In genomic region chr19:12064266-12065099, GRCh38 we compare ENCODE assay signal across 1 cellular context.
TF ChIP-seq lines count a peak whose summit lies in the region.

Gene ZNF844, plus strand, starts transcription at chr19:12064731. Its CDS starts 143 bp downstream, at chr19:12064874.

TF ChIP-seq in HepG2, 621 proteins besides CTCF, POLR2A, EP300 and RAD21 (continued from another document and continues in another):
- no peak for TF ChIP-seq ZBTB49 (CRISPR knock-in tag; IDR thresholded peaks at IDR 0.05; ENCODE audit: borderline replicate concordance)
- TF ChIP-seq XBP1 (CRISPR knock-in tag; IDR thresholded peaks at IDR 0.05), result no peak
- no peak for TF ChIP-seq ZNF484 (CRISPR knock-in tag; IDR thresholded peaks at IDR 0.05; ENCODE audit: borderline replicate concordance, low read depth)
- no peak for TF ChIP-seq NR1H2 (CRISPR knock-in tag; IDR thresholded peaks at IDR 0.05; ENCODE audit: borderline replicate concordance, low read depth)
- TF ChIP-seq ATF7-NPFF (CRISPR knock-in tag; IDR thresholded peaks at IDR 0.05; ENCODE audit: low read depth), result no peak; the same call in 1 of the 2 replicates
- TF ChIP-seq TRIM22 (IDR thresholded peaks at IDR 0.05), result no peak
- TF ChIP-seq RNF219 (CRISPR knock-in tag; IDR thresholded peaks at IDR 0.05), result no peak
- no peak for TF ChIP-seq TCF7 (IDR thresholded peaks at IDR 0.05; ENCODE audit: low read depth)
- no peak for TF ChIP-seq PRPF4 (IDR thresholded peaks at IDR 0.05; ENCODE audit: low read depth, low read length, poor library complexity, severe bottlenecking)
- no peak for TF ChIP-seq MTF1 (CRISPR knock-in tag; IDR thresholded peaks at IDR 0.05)
- 0 out of 2 replicates have a peak, but pooled peaks have one; percentile 37 for TF ChIP-seq PHF20 (CRISPR knock-in tag; IDR thresholded peaks at IDR 0.05)
- TF ChIP-seq ESRRA (CRISPR knock-in tag; IDR thresholded peaks at IDR 0.05; ENCODE audit: low read depth), result no peak
- TF ChIP-seq FOXO1 (CRISPR knock-in tag; IDR thresholded peaks at IDR 0.05), result peak; percentile 33; the same call in 1 of the 2 replicates
- TF ChIP-seq NFIB (CRISPR knock-in tag; IDR thresholded peaks at IDR 0.05; ENCODE audit: borderline replicate concordance), result no peak
- no peak for TF ChIP-seq ZNF10 (CRISPR knock-in tag; IDR thresholded peaks at IDR 0.05; ENCODE audit: borderline replicate concordance, low read depth)
- no peak for TF ChIP-seq GRHL1 (CRISPR knock-in tag; conservative IDR thresholded peaks at IDR 0.05)
- no peak for TF ChIP-seq TGIF2 (CRISPR knock-in tag; IDR thresholded peaks at IDR 0.05)
- TF ChIP-seq SCMH1 (CRISPR knock-in tag; IDR thresholded peaks at IDR 0.05; ENCODE audit: borderline replicate concordance), result no peak
- peak; percentile 42; the same call in 1 of the 2 replicates for TF ChIP-seq ZBTB20 (CRISPR knock-in tag; IDR thresholded peaks at IDR 0.05; ENCODE audit: borderline replicate concordance, low read depth)
- TF ChIP-seq MAFF (IDR thresholded peaks at IDR 0.05; ENCODE audit: low read depth, low read length), result no peak
- no peak for TF ChIP-seq ISL2 (CRISPR knock-in tag; IDR thresholded peaks at IDR 0.05)
- TF ChIP-seq ZNF354B (CRISPR knock-in tag; IDR thresholded peaks at IDR 0.05), result no peak
- no peak for TF ChIP-seq PRDM15 (CRISPR knock-in tag; IDR thresholded peaks at IDR 0.05)
- TF ChIP-seq ZNF34 (CRISPR knock-in tag; IDR thresholded peaks at IDR 0.05; ENCODE audit: borderline replicate concordance), result 0 out of 2 replicates have a peak, but pooled peaks have one; percentile 55
- TF ChIP-seq TSC22D2 (CRISPR knock-in tag; IDR thresholded peaks at IDR 0.05; ENCODE audit: borderline replicate concordance), result no peak
- no peak for TF ChIP-seq ZSCAN20 (CRISPR knock-in tag; IDR thresholded peaks at IDR 0.05; ENCODE audit: borderline replicate concordance)
- no peak for TF ChIP-seq GABPA (IDR thresholded peaks at IDR 0.05; ENCODE audit: low read depth, low read length)
- TF ChIP-seq GABPA (CRISPR knock-in tag; IDR thresholded peaks at IDR 0.05; ENCODE audit: low read depth), result no peak
- no peak for TF ChIP-seq ZNF564 (CRISPR knock-in tag; IDR thresholded peaks at IDR 0.05)
- TF ChIP-seq MIXL1 (CRISPR knock-in tag; IDR thresholded peaks at IDR 0.05), result 0 out of 2 replicates have a peak, but pooled peaks have one; percentile 13
- no peak for TF ChIP-seq ZNF468 (CRISPR knock-in tag; IDR thresholded peaks at IDR 0.05)
- TF ChIP-seq EED (CRISPR knock-in tag; IDR thresholded peaks at IDR 0.05), result no peak
- no peak for TF ChIP-seq LBX2 (CRISPR knock-in tag; IDR thresholded peaks at IDR 0.05; ENCODE audit: borderline replicate concordance)
- no peak for TF ChIP-seq ETV5 (CRISPR knock-in tag; IDR thresholded peaks at IDR 0.05; ENCODE audit: borderline replicate concordance)
- no peak for TF ChIP-seq ZNF333 (CRISPR knock-in tag; IDR thresholded peaks at IDR 0.05; ENCODE audit: borderline replicate concordance)
- no peak for TF ChIP-seq HMGXB4 (CRISPR knock-in tag; IDR thresholded peaks at IDR 0.05; ENCODE audit: borderline replicate concordance in 1 of 2, low read depth in 1 of 2)
- TF ChIP-seq ZBTB7A (CRISPR knock-in tag; IDR thresholded peaks at IDR 0.05), result no peak
- TF ChIP-seq ZNF740 (CRISPR knock-in tag; IDR thresholded peaks at IDR 0.05), result no peak
- no peak for TF ChIP-seq ETV6 (CRISPR knock-in tag; conservative IDR thresholded peaks at IDR 0.05)
- TF ChIP-seq NCOA1 (CRISPR knock-in tag; IDR thresholded peaks at IDR 0.05), result no peak
- TF ChIP-seq WIZ (CRISPR knock-in tag; IDR thresholded peaks at IDR 0.05), result no peak
- peak; percentile 34; the same call in 1 of the 2 replicates for TF ChIP-seq HNF4A (CRISPR knock-in tag; IDR thresholded peaks at IDR 0.05)
- 0 out of 2 replicates have a peak, but pooled peaks have one; percentile 27 for TF ChIP-seq ZNF501 (CRISPR knock-in tag; IDR thresholded peaks at IDR 0.05)
- no peak for TF ChIP-seq GLI4 (CRISPR knock-in tag; IDR thresholded peaks at IDR 0.05; ENCODE audit: borderline replicate concordance)
- TF ChIP-seq TCF7L2 (IDR thresholded peaks at IDR 0.05; ENCODE audit: low read depth, low read length), result no peak
- no peak for TF ChIP-seq ZNF44 (CRISPR knock-in tag; IDR thresholded peaks at IDR 0.05)
- no peak for TF ChIP-seq ZNF275 (CRISPR knock-in tag; IDR thresholded peaks at IDR 0.05; ENCODE audit: borderline replicate concordance)
- no peak for TF ChIP-seq GLMP (CRISPR knock-in tag; IDR thresholded peaks at IDR 0.05; ENCODE audit: borderline replicate concordance)
- no peak for TF ChIP-seq ZNF749 (CRISPR knock-in tag; IDR thresholded peaks at IDR 0.05; ENCODE audit: borderline replicate concordance)
- TF ChIP-seq AKAP8 (CRISPR knock-in tag; IDR thresholded peaks at IDR 0.05), result no peak
- TF ChIP-seq SP5 (CRISPR knock-in tag; IDR thresholded peaks at IDR 0.05; ENCODE audit: borderline replicate concordance, low read depth), result no peak
- TF ChIP-seq RXRB (CRISPR knock-in tag; IDR thresholded peaks at IDR 0.05; ENCODE audit: borderline replicate concordance), result no peak
- TF ChIP-seq MEIS1 (CRISPR knock-in tag; IDR thresholded peaks at IDR 0.05; ENCODE audit: borderline replicate concordance), result peak; percentile 85; the same call in 1 of the 2 replicates
- TF ChIP-seq ZNF274 (CRISPR knock-in tag; IDR thresholded peaks at IDR 0.05), result no peak
- no peak for TF ChIP-seq HCFC1 (IDR thresholded peaks at IDR 0.05; ENCODE audit: low read depth, low read length)
- no peak for TF ChIP-seq ZNF629 (CRISPR knock-in tag; conservative IDR thresholded peaks at IDR 0.05)
- TF ChIP-seq CCAR2 (optimal IDR thresholded peaks at IDR 0.05; ENCODE audit: low read depth, low read length), result no peak
